ENCODE assay signal across 1 cellular context in genomic region chr3:52455283-52456168, GRCh38.
TF ChIP-seq lines count a peak whose summit lies in the region.

TSS of gene NISCH (plus strand) at chr3:52455604. CDS start at chr3:52455642, 38 bp downstream.

TF ChIP-seq in H1, 55 proteins besides CTCF, POLR2A, EP300 and RAD21 (continued from another document):
- TF ChIP-seq CHD7 (IDR thresholded peaks at IDR 0.05; ENCODE audit: insufficient replicate concordance, low read length) (no peak), BCL11A (IDR thresholded peaks at IDR 0.05; ENCODE audit: low read depth in 2 of 2, low read length in 2 of 2) (no peak), CEBPB (IDR thresholded peaks at IDR 0.05; ENCODE audit: low read depth, low read length) (peak; percentile 99), PHF8 (conservative IDR thresholded peaks at IDR 0.05; ENCODE audit: low read depth, low read length) (peak; percentile 88), KDM5A (IDR thresholded peaks at IDR 0.05; ENCODE audit: low read length) (peak; percentile 62; the same call in 1 of the 2 replicates), YY1 (IDR thresholded peaks at IDR 0.05; ENCODE audit: low read depth, low read length) (peak; percentile 86), POLR2AphosphoS5 (IDR thresholded peaks at IDR 0.05; ENCODE audit: low read depth, low read length) (peak; percentile 47; the same call in 1 of the 2 replicates), MAX (IDR thresholded peaks at IDR 0.05) (peak; percentile 53), EGR1 (IDR thresholded peaks at IDR 0.05; ENCODE audit: borderline replicate concordance, low read depth, low read length) (peak; percentile 38; the same call in 1 of the 2 replicates), RBBP5 (IDR thresholded peaks at IDR 0.05; ENCODE audit: borderline replicate concordance, low read depth, low read length) (peak; percentile 78; the same call in 1 of the 2 replicates), USF2 (IDR thresholded peaks at IDR 0.05; ENCODE audit: low read length) (0 out of 2 replicates have a peak, but pooled peaks have one; percentile 13), CREB1 (IDR thresholded peaks at IDR 0.05) (peak; percentile 32; the same call in 1 of the 2 replicates), SUZ12 (IDR thresholded peaks at IDR 0.05; ENCODE audit: low read length) (no peak), KDM4A (IDR thresholded peaks at IDR 0.05; ENCODE audit: low read depth, low read length, severe bottlenecking) (peak; percentile 60), TAF1 (IDR thresholded peaks at IDR 0.05; ENCODE audit: low read depth, low read length) (peak; percentile 54; the same call in 1 of the 2 replicates), NANOG (IDR thresholded peaks at IDR 0.05; ENCODE audit: insufficient read depth, low read depth, low read length, poor library complexity, severe bottlenecking) (no peak), HDAC6 (IDR thresholded peaks at IDR 0.05; ENCODE audit: low read depth, low read length) (no peak), ASH2L (IDR thresholded peaks at IDR 0.05; ENCODE audit: low read length) (peak; percentile 76), BACH1 (IDR thresholded peaks at IDR 0.05; ENCODE audit: low read length) (peak; percentile 37; the same call in 1 of the 2 replicates), ATF2 (IDR thresholded peaks at IDR 0.05; ENCODE audit: low read length) (no peak)
